In the genomic region with DNA sequence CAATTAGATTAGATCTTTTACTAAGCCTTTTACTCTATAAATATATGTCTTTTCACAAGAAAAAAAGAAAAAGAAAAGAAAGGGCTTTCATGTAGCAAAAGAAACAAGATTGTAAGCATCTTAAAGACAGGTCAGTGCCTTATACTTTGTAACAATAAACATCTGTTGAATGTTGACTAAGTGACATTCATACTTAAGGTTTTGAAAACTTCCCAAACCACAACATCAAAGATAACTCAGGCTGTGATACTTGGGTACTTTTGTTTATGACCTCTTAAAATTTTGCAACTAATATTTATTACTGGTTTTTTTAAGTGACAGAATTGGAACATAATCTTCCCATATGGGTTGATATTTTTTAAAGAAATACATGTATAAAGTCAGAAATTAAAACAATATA, we compare ENCODE assay signal across 1 cellular context.
TF ChIP-seq lines count a peak whose summit lies in the region.

No MANE protein-coding gene starts in this region.

TF ChIP-seq in GM12878, 131 proteins besides CTCF, POLR2A, EP300 and RAD21:
- TF ChIP-seq NR2F1 (conservative IDR thresholded peaks at IDR 0.05) (no peak), RELA (IDR thresholded peaks at IDR 0.05; ENCODE audit: borderline replicate concordance, partially characterized antibody) (no peak), ATF7 (IDR thresholded peaks at IDR 0.05; ENCODE audit: low read depth) (no peak), MYC (IDR thresholded peaks at IDR 0.05; ENCODE audit: insufficient read depth, insufficient read length, insufficient replicate concordance, low read length, severe bottlenecking) (no peak), ETV6 (conservative IDR thresholded peaks at IDR 0.05 in 1 of 2, IDR thresholded peaks at IDR 0.05 in 1 of 2; ENCODE audit: borderline replicate concordance in 1 of 2, low read depth in 1 of 2) (no peak)
- TF ChIP-seq, protein P1, sequence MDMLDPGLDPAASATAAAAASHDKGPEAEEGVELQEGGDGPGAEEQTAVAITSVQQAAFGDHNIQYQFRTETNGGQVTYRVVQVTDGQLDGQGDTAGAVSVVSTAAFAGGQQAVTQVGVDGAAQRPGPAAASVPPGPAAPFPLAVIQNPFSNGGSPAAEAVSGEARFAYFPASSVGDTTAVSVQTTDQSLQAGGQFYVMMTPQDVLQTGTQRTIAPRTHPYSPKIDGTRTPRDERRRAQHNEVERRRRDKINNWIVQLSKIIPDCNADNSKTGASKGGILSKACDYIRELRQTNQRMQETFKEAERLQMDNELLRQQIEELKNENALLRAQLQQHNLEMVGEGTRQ (IDR thresholded peaks at IDR 0.05; ENCODE audit: borderline replicate concordance, low read depth, low read length): no peak
- TF ChIP-seq, protein P2, sequence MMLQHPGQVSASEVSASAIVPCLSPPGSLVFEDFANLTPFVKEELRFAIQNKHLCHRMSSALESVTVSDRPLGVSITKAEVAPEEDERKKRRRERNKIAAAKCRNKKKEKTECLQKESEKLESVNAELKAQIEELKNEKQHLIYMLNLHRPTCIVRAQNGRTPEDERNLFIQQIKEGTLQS (IDR thresholded peaks at IDR 0.05; ENCODE audit: borderline replicate concordance, extremely low read depth, low read depth, low read length): no peak
- TF ChIP-seq, protein P3, sequence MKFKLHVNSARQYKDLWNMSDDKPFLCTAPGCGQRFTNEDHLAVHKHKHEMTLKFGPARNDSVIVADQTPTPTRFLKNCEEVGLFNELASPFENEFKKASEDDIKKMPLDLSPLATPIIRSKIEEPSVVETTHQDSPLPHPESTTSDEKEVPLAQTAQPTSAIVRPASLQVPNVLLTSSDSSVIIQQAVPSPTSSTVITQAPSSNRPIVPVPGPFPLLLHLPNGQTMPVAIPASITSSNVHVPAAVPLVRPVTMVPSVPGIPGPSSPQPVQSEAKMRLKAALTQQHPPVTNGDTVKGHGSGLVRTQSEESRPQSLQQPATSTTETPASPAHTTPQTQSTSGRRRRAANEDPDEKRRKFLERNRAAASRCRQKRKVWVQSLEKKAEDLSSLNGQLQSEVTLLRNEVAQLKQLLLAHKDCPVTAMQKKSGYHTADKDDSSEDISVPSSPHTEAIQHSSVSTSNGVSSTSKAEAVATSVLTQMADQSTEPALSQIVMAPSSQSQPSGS (IDR thresholded peaks at IDR 0.05; ENCODE audit: low read length): no peak
